1 cellular context compared by ENCODE assay signal in the genomic region with DNA sequence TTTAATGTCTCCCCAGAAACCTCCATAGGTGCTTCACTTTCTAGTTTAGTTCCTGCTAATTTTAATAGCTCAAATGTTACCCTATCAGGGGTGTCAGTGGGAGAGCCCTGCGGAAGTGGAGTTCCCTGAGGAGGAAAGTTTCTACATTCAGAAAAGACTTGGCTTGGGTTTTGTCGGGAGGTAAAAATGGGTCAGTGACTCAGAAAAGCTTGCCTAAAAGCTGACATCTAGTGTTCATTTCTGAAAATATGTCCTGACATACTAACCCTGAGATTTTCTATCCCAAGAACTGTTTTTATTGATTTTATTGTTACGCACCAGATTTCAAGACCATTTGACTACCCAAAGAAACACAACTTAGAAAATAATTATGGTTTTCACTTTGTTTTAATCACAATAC.
TF ChIP-seq lines count a peak whose summit lies in the region.

No MANE protein-coding gene starts in this region.

TF ChIP-seq in WTC11, 78 proteins besides CTCF, POLR2A, EP300 and RAD21 (continued from another document):
- no peak for TF ChIP-seq ZNF532 (CRISPR knock-in tag; IDR thresholded peaks at IDR 0.05; ENCODE audit: borderline replicate concordance)
- TF ChIP-seq NFE2L1 (CRISPR knock-in tag; IDR thresholded peaks at IDR 0.05): no peak
- TF ChIP-seq, protein P1, sequence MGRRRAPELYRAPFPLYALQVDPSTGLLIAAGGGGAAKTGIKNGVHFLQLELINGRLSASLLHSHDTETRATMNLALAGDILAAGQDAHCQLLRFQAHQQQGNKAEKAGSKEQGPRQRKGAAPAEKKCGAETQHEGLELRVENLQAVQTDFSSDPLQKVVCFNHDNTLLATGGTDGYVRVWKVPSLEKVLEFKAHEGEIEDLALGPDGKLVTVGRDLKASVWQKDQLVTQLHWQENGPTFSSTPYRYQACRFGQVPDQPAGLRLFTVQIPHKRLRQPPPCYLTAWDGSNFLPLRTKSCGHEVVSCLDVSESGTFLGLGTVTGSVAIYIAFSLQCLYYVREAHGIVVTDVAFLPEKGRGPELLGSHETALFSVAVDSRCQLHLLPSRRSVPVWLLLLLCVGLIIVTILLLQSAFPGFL (CRISPR knock-in tag; IDR thresholded peaks at IDR 0.05; ENCODE audit: borderline replicate concordance): no peak
- no peak for TF ChIP-seq ZBTB21 (CRISPR knock-in tag; IDR thresholded peaks at IDR 0.05; ENCODE audit: borderline replicate concordance)
- TF ChIP-seq MXD4 (CRISPR knock-in tag; IDR thresholded peaks at IDR 0.05; ENCODE audit: borderline replicate concordance): no peak
- no peak for TF ChIP-seq TEAD1 (CRISPR knock-in tag; IDR thresholded peaks at IDR 0.05)
- TF ChIP-seq IRF2 (CRISPR knock-in tag; IDR thresholded peaks at IDR 0.05; ENCODE audit: borderline replicate concordance, low read depth): no peak
- no peak for TF ChIP-seq ESRRA (CRISPR knock-in tag; IDR thresholded peaks at IDR 0.05; ENCODE audit: borderline replicate concordance)
- TF ChIP-seq NR2C2 (CRISPR knock-in tag; IDR thresholded peaks at IDR 0.05): no peak
- TF ChIP-seq ZNF281 (CRISPR knock-in tag; IDR thresholded peaks at IDR 0.05): no peak
- no peak for TF ChIP-seq FOXK1 (CRISPR knock-in tag; IDR thresholded peaks at IDR 0.05)
- no peak for TF ChIP-seq NR3C1 (CRISPR knock-in tag; conservative IDR thresholded peaks at IDR 0.05; ENCODE audit: low read depth)
- TF ChIP-seq, protein P2, sequence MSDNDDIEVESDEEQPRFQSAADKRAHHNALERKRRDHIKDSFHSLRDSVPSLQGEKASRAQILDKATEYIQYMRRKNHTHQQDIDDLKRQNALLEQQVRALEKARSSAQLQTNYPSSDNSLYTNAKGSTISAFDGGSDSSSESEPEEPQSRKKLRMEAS (CRISPR knock-in tag; IDR thresholded peaks at IDR 0.05): no peak
- TF ChIP-seq HMGA2 (CRISPR knock-in tag; IDR thresholded peaks at IDR 0.05): no peak
TF ChIP-seq in WTC11: peak in this region for 0.
